ENCODE assay signal across 8 cellular contexts in the genomic region with DNA sequence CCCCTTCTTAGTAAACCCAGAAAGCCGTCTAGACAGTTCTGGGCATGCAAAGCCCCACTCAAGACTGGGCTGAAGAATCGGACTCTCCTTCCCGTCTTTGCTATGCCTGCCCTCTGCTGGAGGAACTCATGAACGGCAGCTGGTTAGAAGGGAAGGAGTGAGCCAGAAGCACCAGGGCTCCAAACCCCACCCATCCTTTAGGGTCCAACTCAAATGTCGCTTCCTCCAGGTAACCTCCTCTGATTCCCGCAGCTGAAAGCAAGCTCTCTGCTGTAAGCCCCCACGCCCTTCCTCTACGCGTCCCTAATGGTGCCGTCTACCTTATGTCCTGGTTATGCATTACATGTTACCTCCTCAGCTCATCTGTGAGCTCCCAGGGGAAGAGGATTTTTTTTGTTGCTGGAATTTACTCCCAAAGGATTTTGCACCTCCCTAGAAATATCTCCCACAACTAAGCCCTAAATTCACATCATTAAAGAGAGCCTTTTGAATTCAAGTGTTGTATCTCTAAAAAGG. TPM values are rescaled to one million over a fixed set of nuclear protein-coding genes. Genes with fewer than 3 reads are reported as not detected.
DNase-seq lines count a peak whose midpoint lies in the region; ATAC-seq and TF ChIP-seq lines count a peak whose summit lies in the region.

No MANE protein-coding gene starts in this region.

- TF ChIP-seq CTCF in GM10266 (IDR thresholded peaks at IDR 0.05; ENCODE audit: control insufficient read depth, insufficient read depth, low read depth, missing control alignments) (peak; percentile 91), coronary artery (IDR thresholded peaks at IDR 0.05) (peak; percentile 40), liver (IDR thresholded peaks at IDR 0.05; ENCODE audit: low read depth, low read length, missing input control) (peak; percentile 86)

- no peak overlapping the region for H3K9ac ChIP-seq in liver (ENCODE audit: low read depth in 1 of 2, low read length in 2 of 2)

- 6% methylated on average over 10 of the region's 10 CpGs for WGBS in liver

- no peaks in the 10 kb centered on the region for H3K4me1 ChIP-seq in liver (ENCODE audit: control insufficient read depth in 4 of 4, insufficient read depth in 4 of 4, low read length in 3 of 4)

- ATAC-seq in HG03354 (IDR thresholded peaks at IDR 0.05; ENCODE audit: poor library complexity, severe bottlenecking, unreplicated experiment): peak; percentile 75

- peak; percentile 85 to 94 for TF ChIP-seq RAD21 in liver (IDR thresholded peaks at IDR 0.05)

- H3K27ac ChIP-seq in coronary artery: no peak overlapping the region
- no peak overlapping the region for H3K27ac ChIP-seq in liver (ENCODE audit: low read depth in 1 of 2, low read length in 2 of 2)

- H3K36me3 ChIP-seq in liver (ENCODE audit: control insufficient read depth in 4 of 4, insufficient read depth in 3 of 4, low read depth in 1 of 4, low read length in 3 of 4): no peaks in the 10 kb centered on the region

- DNase-seq in GM10266 (ENCODE audit: extremely low spot score) (peak; percentile 79), NCI-H524 (lab: John Stamatoyannopoulos, UW) (peak; percentile 77 to 78), coronary artery (ENCODE audit: low spot score) (peak; percentile 81), mesenteric fat pad (ENCODE audit: low spot score) (no peak)
- DNase-seq in activated CD4-positive, alpha-beta T cell treated with anti-CD3 and anti-CD28 coated beads for 48 hours: peak; percentile 83
- peak; percentile 51 to 72 (median 66) for DNase-seq in stimulated activated CD4-positive, alpha-beta T cell treated with anti-CD3 and anti-CD28 coated beads, TNF-alpha, amount 100 ng/mL, for 24 hours (ENCODE audit: low read depth in 3 of 3)

- no peak overlapping the region for H3K4me3 ChIP-seq in coronary artery
- no peak overlapping the region for H3K4me3 ChIP-seq in liver (ENCODE audit: low read depth in 1 of 3, low read length in 3 of 3)

- H3K27me3 ChIP-seq in liver (ENCODE audit: control insufficient read depth in 4 of 4, insufficient read depth in 4 of 4, low read length in 3 of 4): no peaks in the 10 kb centered on the region

- no peaks in the 10 kb centered on the region for H3K9me3 ChIP-seq in liver (ENCODE audit: control insufficient read depth in 4 of 4, low read length in 3 of 4)

TF ChIP-seq in liver, 16 proteins besides CTCF, POLR2A, EP300 and RAD21:
- TF ChIP-seq, protein P1, sequence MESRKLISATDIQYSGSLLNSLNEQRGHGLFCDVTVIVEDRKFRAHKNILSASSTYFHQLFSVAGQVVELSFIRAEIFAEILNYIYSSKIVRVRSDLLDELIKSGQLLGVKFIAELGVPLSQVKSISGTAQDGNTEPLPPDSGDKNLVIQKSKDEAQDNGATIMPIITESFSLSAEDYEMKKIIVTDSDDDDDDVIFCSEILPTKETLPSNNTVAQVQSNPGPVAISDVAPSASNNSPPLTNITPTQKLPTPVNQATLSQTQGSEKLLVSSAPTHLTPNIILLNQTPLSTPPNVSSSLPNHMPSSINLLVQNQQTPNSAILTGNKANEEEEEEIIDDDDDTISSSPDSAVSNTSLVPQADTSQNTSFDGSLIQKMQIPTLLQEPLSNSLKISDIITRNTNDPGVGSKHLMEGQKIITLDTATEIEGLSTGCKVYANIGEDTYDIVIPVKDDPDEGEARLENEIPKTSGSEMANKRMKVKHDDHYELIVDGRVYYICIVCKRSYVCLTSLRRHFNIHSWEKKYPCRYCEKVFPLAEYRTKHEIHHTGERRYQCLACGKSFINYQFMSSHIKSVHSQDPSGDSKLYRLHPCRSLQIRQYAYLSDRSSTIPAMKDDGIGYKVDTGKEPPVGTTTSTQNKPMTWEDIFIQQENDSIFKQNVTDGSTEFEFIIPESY (IDR thresholded peaks at IDR 0.05): no peak
- TF ChIP-seq HNF4A (conservative IDR thresholded peaks at IDR 0.05): peak in 1 of 2 donors; percentile 20

RNA-seq across cellular contexts. Expression of a gene that starts 59.0 kb away (rescaled TPM):
- total RNA-seq in liver: 10 to 100 TPM in 1 of 2 donors, 1 to 10 TPM in 1; 5.6 to 12.7 TPM
- 1 to 10 TPM in 1 of 2 donors, under 1 TPM in 1; 0.84 to 1.9 TPM for polyA plus RNA-seq in liver
- 1.2 TPM for total RNA-seq in mesenteric fat pad

Comparison
In these comparisons a context has a peak if more than half of its experiments do, and no peak if none do; other contexts are left out.
1. CTCF ChIP-seq: peak in every context shown above with its lines; median percentile 91 in GM10266; 86 in liver; 40 in coronary artery.